32 cellular contexts compared by ENCODE assay signal in genomic region chr4:100762738-100763137, GRCh38.
"Had no signal": no experiment of that assay in that cellular context is flagged by ENCODE, and none has a peak within 500 bp of the region (broad histone marks: within the 10 kb centered on the region; RNA-seq: fewer than 3 reads in every experiment).

No MANE protein-coding gene starts in this region.

- H3K36me3 ChIP-seq: SJCRH30 had no signal

- H3K9ac ChIP-seq: KMS-11 had no signal

- H3K27ac ChIP-seq: KMS-11, PC-9, RWPE1, SJCRH30, SK-N-MC had no signal

- H3K4me2 ChIP-seq: KMS-11, PC-9 had no signal

- H3K9me3 ChIP-seq: SJCRH30 had no signal

- DNase-seq: Karpas-422, MM.1S, NCI-H1048, NCI-H1092 treated with DMSO at 0.1 percent for 48 hours, NCI-H1105 treated with DMSO at 0.1 percent for 48 hours, NCI-H1417, NCI-H1436, NCI-H146, NCI-H1694, NCI-H187, NCI-H2029, NCI-H2081, NCI-H2171 treated with DMSO at 0.1 percent for 48 hours, NCI-H2227 treated with DMSO at 0.1 percent for 48 hours, NCI-H345, NCI-H446, NCI-H510A treated with DMSO at 0.1 percent for 48 hours, NCI-H524 treated with DMSO at 0.1 percent for 48 hours, NCI-H526 treated with DMSO at 0.1 percent for 48 hours, NCI-H774, PC-9, SHP77, SIG-M5, SJCRH30, T-cell had no signal

- H2AFZ ChIP-seq: PC-9 had no signal

- ATAC-seq: Panc1, Right ventricle myocardium inferior, SK-N-SH treated with all-trans-retinoic acid at 6 μM for 48 hours, T-cell had no signal

- H3K27me3 ChIP-seq: SJCRH30 had no signal

- H3K4me3 ChIP-seq: PC-9, SJCRH30, SK-N-MC had no signal

- H3K4me1 ChIP-seq: SJCRH30 had no signal

- FAIRE-seq: RCC 7860 had no signal
